8 cellular contexts compared by ENCODE assay signal in the genomic region with DNA sequence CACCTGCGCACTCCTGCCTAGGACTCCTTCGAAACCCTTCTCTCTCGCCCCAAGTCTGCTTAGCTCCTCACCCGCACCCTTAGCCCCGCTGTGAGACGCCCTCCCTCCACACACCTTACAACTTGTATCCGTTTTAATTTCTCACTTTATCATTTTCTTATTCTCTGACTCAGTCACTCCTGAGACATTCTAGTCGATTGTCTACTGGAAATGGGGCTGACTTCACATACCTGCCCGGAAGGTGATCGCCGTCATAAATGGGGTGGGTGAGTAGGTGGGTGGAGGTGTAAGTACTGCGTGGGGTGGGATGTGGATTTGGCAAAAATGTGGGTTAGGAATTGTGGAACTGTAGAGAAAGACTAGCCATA. TPM values are rescaled to one million over a fixed set of nuclear protein-coding genes. Genes with fewer than 3 reads are reported as not detected.
A peak's percentile ranks its signal among the peaks of the same experiment; 100 is the strongest.
DNase-seq lines count a peak whose midpoint lies in the region; ATAC-seq and TF ChIP-seq lines count a peak whose summit lies in the region.

No MANE protein-coding gene starts in this region.

- H3K4me3 ChIP-seq in colonic mucosa (peak overlapping the region; percentile 67), muscle layer of colon (ENCODE audit: low read depth in 1 of 2, low read length in 2 of 2) (peak overlapping the region; percentile 93 to 96)

- intact Hi-C loops in colonic mucosa (cut with DNase I): no loop called here

- H3K27ac ChIP-seq in colonic mucosa: peak overlapping the region; percentile 88
- peak overlapping the region; percentile 29 for H3K27ac ChIP-seq in muscle layer of colon (ENCODE audit: low read depth, low read length)

- H3K27me3 ChIP-seq in colonic mucosa (no peaks in the 10 kb centered on the region), muscle layer of colon (ENCODE audit: control insufficient read depth in 1 of 2, insufficient read depth in 2 of 2, low read length in 2 of 2) (no peaks in the 10 kb centered on the region)

- H3K36me3 ChIP-seq in colonic mucosa: no peaks in the 10 kb centered on the region
- no peaks in the 10 kb centered on the region for H3K36me3 ChIP-seq in muscle layer of colon (ENCODE audit: insufficient read depth, low read length)

- H3K9ac ChIP-seq in colonic mucosa (ENCODE audit: low read depth in 2 of 2, low read length in 2 of 2) (peak overlapping the region; percentile 84 to 98), muscle layer of colon (ENCODE audit: low read length) (peak overlapping the region; percentile 46)

- H3K4me1 ChIP-seq in colonic mucosa: no peaks in the 10 kb centered on the region
- peaks cover 20% of the 10 kb centered on the region for H3K4me1 ChIP-seq in muscle layer of colon (ENCODE audit: insufficient read depth, low read length)

- peak; percentile 28 for DNase-seq in NCI-H1105 treated with DMSO at 0.1 percent for 48 hours (lab: John Stamatoyannopoulos, UW)
- no peak for DNase-seq in NCI-H1105 (lab: John Stamatoyannopoulos, UW)
- DNase-seq in activated CD4-positive, CD25-positive, alpha-beta regulatory T cell (lab: John Stamatoyannopoulos, UW): peak in 3 of 4 experiments; percentile 1 to 55 (median 6)
- DNase-seq in colonic mucosa: peak; percentile 55
- peak in 4 of 6 experiments; percentile 16 to 42 (median 24) for DNase-seq in stimulated activated naive CD4-positive, alpha-beta T cell (lab: John Stamatoyannopoulos, UW)
- no peak for DNase-seq in NCI-H82 (lab: John Stamatoyannopoulos, UW)

- H3K9me3 ChIP-seq in colonic mucosa: no peaks in the 10 kb centered on the region
- H3K9me3 ChIP-seq in muscle layer of colon (ENCODE audit: low read length): no peaks in the 10 kb centered on the region

- peak; percentile 34 for ATAC-seq in HG03342 (IDR thresholded peaks at IDR 0.05; ENCODE audit: unreplicated experiment)

- TF ChIP-seq CTCF in colonic mucosa (IDR thresholded peaks at IDR 0.05): no peak

RNA-seq across cellular contexts. Expression of gene NDFIP2, which starts 0.7 kb away (rescaled TPM):
- 100 to 1,000 TPM in 1 of 2 donors, 10 to 100 TPM in 1; 84.2 to 130 TPM for total RNA-seq in colonic mucosa

Comparison
In these comparisons a context has a peak if more than half of its experiments do, and no peak if none do; other contexts are left out.
1. DNase-seq: peak in NCI-H1105 treated with DMSO at 0.1 percent for 48 hours (single experiment), activated CD4-positive, CD25-positive, alpha-beta regulatory T cell (3 of 4), colonic mucosa (single experiment) and stimulated activated naive CD4-positive, alpha-beta T cell (4 of 6); none in NCI-H1105 (single experiment) and NCI-H82 (single experiment).